In the genomic region with DNA sequence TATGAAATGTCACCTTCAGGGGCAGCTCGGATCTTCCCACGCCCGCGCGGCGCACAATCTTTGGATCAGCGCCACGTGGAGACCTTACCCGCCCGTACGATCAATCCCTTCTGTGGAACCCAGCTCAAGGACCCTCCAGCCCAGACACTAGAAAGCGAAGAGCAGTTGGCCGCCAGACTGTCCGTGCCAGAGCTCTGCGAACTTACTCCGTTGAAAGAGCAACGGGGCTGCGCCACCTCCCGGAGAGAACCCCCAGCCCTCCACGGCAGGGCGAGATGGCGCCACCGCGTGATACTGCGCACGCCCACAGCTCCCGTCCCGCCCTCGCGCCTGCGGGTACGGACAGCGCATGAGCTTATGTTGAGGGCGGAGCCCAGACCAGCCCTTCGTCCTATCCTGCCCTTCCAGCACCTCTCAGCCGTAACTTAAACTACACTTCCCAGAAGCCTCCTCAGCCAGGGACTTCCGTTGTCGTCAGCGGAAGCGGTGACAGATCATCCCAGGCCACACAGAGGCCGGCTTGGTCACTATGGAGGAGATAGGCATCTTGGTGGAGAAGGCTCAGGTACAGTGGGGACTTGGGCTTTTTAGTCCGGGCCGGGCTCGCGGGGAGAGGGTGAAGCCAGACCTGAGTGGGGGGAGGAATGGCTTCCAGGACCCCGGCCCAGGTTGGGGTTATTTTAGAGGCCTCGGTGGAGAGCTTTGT, we compare ENCODE assay signal across 8 cellular contexts. TPM values are rescaled to one million over a fixed set of nuclear protein-coding genes. Genes with fewer than 3 reads are reported as not detected.
DNase-seq lines count a peak whose midpoint lies in the region; FAIRE-seq and TF ChIP-seq lines count a peak whose summit lies in the region.

A gene (plus strand): TSS at position 492 of the 706 bp plus-strand sequence. CDS start 38 bp downstream, at position 530.

- H3K79me2 ChIP-seq in MM.1S (ENCODE audit: low read length): peaks cover 43% of the 10 kb centered on the region
- peaks cover 26% of the 10 kb centered on the region for H3K79me2 ChIP-seq in neural progenitor cell (ENCODE audit: low read depth)

- FAIRE-seq in G401.6 (lab: Jason Lieb, UNC): peak; percentile 98

- H3K4me3 ChIP-seq in HAP-1 (peak within 1 kb of the TSS; percentile 83), MM.1S (ENCODE audit: low read length) (peak within 1 kb of the TSS; percentile 71), foreskin fibroblast (ENCODE audit: low read depth in 1 of 2, low read length in 2 of 2) (peak within 1 kb of the TSS; percentile 87 to 96), neural progenitor cell (peak within 1 kb of the TSS; percentile 95), subcutaneous abdominal adipose tissue (ENCODE audit: low read depth in 1 of 5, low read length in 5 of 5) (peak within 1 kb of the TSS; percentile 89 to 95 (median 92))

- H3K9ac ChIP-seq in MM.1S (ENCODE audit: low read length): peak within 1 kb of the TSS; percentile 82
- peak within 1 kb of the TSS; percentile 87 for H3K9ac ChIP-seq in neural progenitor cell
- H3K9ac ChIP-seq in subcutaneous abdominal adipose tissue (ENCODE audit: low read length in 5 of 5): peak within 1 kb of the TSS; percentile 90 to 98 (median 97)

- H3F3A ChIP-seq in MM.1S (ENCODE audit: insufficient read depth, low read length) (no peaks in the 10 kb centered on the region), neural progenitor cell (ENCODE audit: low read depth) (no peaks in the 10 kb centered on the region)

- H4K20me1 ChIP-seq in MM.1S (ENCODE audit: insufficient read depth, low read length) (no peaks in the 10 kb centered on the region), neural progenitor cell (ENCODE audit: low read depth) (no peaks in the 10 kb centered on the region)

- H3K27me3 Mint-ChIP-seq in neural progenitor cell (ENCODE audit: insufficient read depth, low read depth): peaks cover 11% of the 10 kb centered on the region

- peak within 1 kb of the TSS; percentile 96 for H3K4me3 Mint-ChIP-seq in neural progenitor cell

- H2AFZ ChIP-seq in MM.1S (ENCODE audit: low read length) (peak within 1 kb of the TSS; percentile 73), neural progenitor cell (replicated peaks) (peak within 1 kb of the TSS; percentile 91)

- H3K27ac Mint-ChIP-seq in neural progenitor cell: peak within 1 kb of the TSS; percentile 95

- H3K27me3 ChIP-seq in HAP-1 (ENCODE audit: low read depth): no peaks in the 10 kb centered on the region
- H3K27me3 ChIP-seq in MM.1S (replicated peaks; ENCODE audit: insufficient read depth, low read length): no peaks in the 10 kb centered on the region
- H3K27me3 ChIP-seq in neural progenitor cell: no peaks in the 10 kb centered on the region
- peaks cover 0 to 3% (median 0%) of the 10 kb centered on the region in 5 donors for H3K27me3 ChIP-seq in subcutaneous abdominal adipose tissue (ENCODE audit: control insufficient read depth in 5 of 5, insufficient read depth in 4 of 5, low read length in 5 of 5)

- H3K9me3 Mint-ChIP-seq in neural progenitor cell: no peaks in the 10 kb centered on the region

- H3K4me2 ChIP-seq in MM.1S (ENCODE audit: low read depth, low read length) (peak within 1 kb of the TSS; percentile 87), neural progenitor cell (peak within 1 kb of the TSS; percentile 89)

- in situ Hi-C loops in HAP-1 (cut with MboI; ENCODE audit: low sequenced_read_pairs): no loop called here

- no peaks in the 10 kb centered on the region for H3K9me3 ChIP-seq in HAP-1
- no peaks in the 10 kb centered on the region for H3K9me3 ChIP-seq in MM.1S (replicated peaks; ENCODE audit: insufficient read depth, low read length)
- no peaks in the 10 kb centered on the region for H3K9me3 ChIP-seq in neural progenitor cell (ENCODE audit: low read depth)
- H3K9me3 ChIP-seq in subcutaneous abdominal adipose tissue (ENCODE audit: control insufficient read depth in 5 of 5, low read length in 5 of 5): no peaks in the 10 kb centered on the region

- H3K27ac ChIP-seq in MM.1S (ENCODE audit: low read length) (peak within 1 kb of the TSS; percentile 34; the same call in 1 of the 2 replicates), neural progenitor cell (no peak within 1 kb of the TSS), subcutaneous abdominal adipose tissue (ENCODE audit: low read depth, low read length) (peak within 1 kb of the TSS; percentile 87)

- H3K36me3 ChIP-seq in HAP-1 (replicated peaks) (peaks cover 42% of the 10 kb centered on the region), MM.1S (replicated peaks; ENCODE audit: insufficient read depth, low read length) (peaks cover 16% of the 10 kb centered on the region), neural progenitor cell (peaks cover 9% of the 10 kb centered on the region), subcutaneous abdominal adipose tissue (ENCODE audit: control insufficient read depth in 5 of 5, insufficient read depth in 5 of 5, low read length in 5 of 5) (peaks cover 7 to 36% (median 32%) of the 10 kb centered on the region in 5 donors)

- peaks cover 8% of the 10 kb centered on the region for H3K4me1 ChIP-seq in HAP-1
- peaks cover 13% of the 10 kb centered on the region for H3K4me1 ChIP-seq in MM.1S (ENCODE audit: low read length)
- H3K4me1 ChIP-seq in neural progenitor cell: peaks cover 8% of the 10 kb centered on the region
- peaks cover 6 to 20% (median 17%) of the 10 kb centered on the region in 5 donors for H3K4me1 ChIP-seq in subcutaneous abdominal adipose tissue (ENCODE audit: control insufficient read depth in 5 of 5, insufficient read depth in 5 of 5, low read length in 5 of 5)

- H3K4me1 Mint-ChIP-seq in neural progenitor cell: peaks cover 19% of the 10 kb centered on the region

- no peaks in the 10 kb centered on the region for H3K9me2 ChIP-seq in MM.1S (replicated peaks; ENCODE audit: insufficient read depth, low read length)

- DNase-seq in HAP-1 (ENCODE audit: low spot score in 2 of 2) (peak; percentile 97 to 99), MM.1S (peak; percentile 99), SIG-M5 treated with dmso at 0.1 percent for 504 hours (lab: John Stamatoyannopoulos, UW; ENCODE audit: unreplicated experiment) (peak; percentile 98), foreskin fibroblast (peak; percentile 99 to 100), neural progenitor cell (ENCODE audit: low spot score) (peak; percentile 98)
- DNase-seq in activated gamma-delta T cell treated with anti-CD3 and anti-CD28 coated beads, Interleukin-2, amount 50 U/mL, for 16 hours (ENCODE audit: low read depth): peak; percentile 98

- TF ChIP-seq CTCF in MM.1S (IDR thresholded peaks at IDR 0.05; ENCODE audit: low read length) (peak; percentile 93), foreskin fibroblast (IDR thresholded peaks at IDR 0.05; ENCODE audit: low read depth, low read length) (peak; percentile 72), neural progenitor cell (IDR thresholded peaks at IDR 0.05) (peak; percentile 66)

- peaks cover 25% of the 10 kb centered on the region for H3K36me3 Mint-ChIP-seq in neural progenitor cell

RNA-seq across cellular contexts. Expression of the gene that starts here (rescaled TPM):
- total RNA-seq in neural progenitor cell (ENCODE audit: low replicate concordance): 68.7 and 85.1 TPM in 2 replicates
